ENCODE assay signal across 17 cellular contexts in genomic region chr4:140059159-140059558, GRCh38.
DNase-seq lines count a peak whose midpoint lies in the region; ATAC-seq and TF ChIP-seq lines count a peak whose summit lies in the region.
"Had no signal": no experiment of that assay in that cellular context is flagged by ENCODE, and none has a peak within 500 bp of the region (broad histone marks: within the 10 kb centered on the region; RNA-seq: fewer than 3 reads in every experiment).

No MANE protein-coding gene starts in this region.

- intact Hi-C loops in Panc1 (cut with micrococcal nuclease; ENCODE audit: unreplicated experiment): no loop called here

- H3K4me3 Mint-ChIP-seq in nephron progenitor cell: no peak overlapping the region
- H3K4me3 Mint-ChIP-seq: activated CD4-positive, alpha-beta T cell treated with anti-CD3 and anti-CD28 coated beads, Interleukin-2, amount 10 ng/mL, durations not matched to agents 7 days and 5 days; activated naive CD8-positive, alpha-beta T cell treated with anti-CD3 and anti-CD28 coated beads, Interleukin-2, amount 50 U/mL, for 24 hours; activated T-cell treated with anti-CD3 and anti-CD28 coated beads, Interleukin-2, amount 50 U/mL, for 4 hours had no signal

- H3K9me3 Mint-ChIP-seq in nephron progenitor cell: no peaks in the 10 kb centered on the region
- H3K9me3 Mint-ChIP-seq: activated CD4-positive, alpha-beta T cell treated with anti-CD3 and anti-CD28 coated beads, Interleukin-2, amount 10 ng/mL, durations not matched to agents 7 days and 5 days; activated naive CD8-positive, alpha-beta T cell treated with anti-CD3 and anti-CD28 coated beads, Interleukin-2, amount 50 U/mL, for 24 hours; activated T-cell treated with anti-CD3 and anti-CD28 coated beads, Interleukin-2, amount 50 U/mL, for 4 hours had no signal

- H3K27me3 ChIP-seq in Panc1 (ENCODE audit: control insufficient read depth, insufficient read depth, low read length): no peaks in the 10 kb centered on the region
- H3K27me3 ChIP-seq: transverse colon had no signal

- H3K36me3 ChIP-seq in Panc1 (ENCODE audit: control insufficient read depth, insufficient read depth, low read length): no peaks in the 10 kb centered on the region
- H3K36me3 ChIP-seq: transverse colon had no signal

- ATAC-seq in Panc1: peak; percentile 82
- no peak for ATAC-seq in GM18907 (IDR thresholded peaks at IDR 0.05; ENCODE audit: unreplicated experiment)
- no peak for ATAC-seq in HG03432 (IDR thresholded peaks at IDR 0.05; ENCODE audit: unreplicated experiment)
- ATAC-seq: activated naive CD8-positive, alpha-beta T cell treated with anti-CD3 and anti-CD28 coated beads, Interleukin-2, amount 50 U/mL, for 24 hours; activated T-cell treated with anti-CD3 and anti-CD28 coated beads, Interleukin-2, amount 50 U/mL, for 4 hours; left lobe of liver; Right ventricle myocardium inferior had no signal

- peak overlapping the region; percentile 3 to 11; a peak in 2 of 4 replicates for H3K4me3 ChIP-seq in Panc1 (ENCODE audit: low read depth in 2 of 2, low read length in 2 of 2)
- H3K4me3 ChIP-seq: coronary artery, transverse colon had no signal

- CTCF ChIA-PET in Panc1 (lab: Charles Lee): no interaction called here

- BruUV-seq in Panc1 (replicated peaks; lab: Mats Ljungman, UMichigan): no TSS peak

- H3K27ac Mint-ChIP-seq in nephron progenitor cell: peak overlapping the region; percentile 85
- H3K27ac Mint-ChIP-seq: activated CD4-positive, alpha-beta T cell treated with anti-CD3 and anti-CD28 coated beads, Interleukin-2, amount 10 ng/mL, durations not matched to agents 7 days and 5 days; activated naive CD8-positive, alpha-beta T cell treated with anti-CD3 and anti-CD28 coated beads, Interleukin-2, amount 50 U/mL, for 24 hours had no signal

- peaks cover 10% of the 10 kb centered on the region for H3K36me3 Mint-ChIP-seq in nephron progenitor cell (ENCODE audit: low read depth)

- POLR2A ChIA-PET in Panc1 (lab: Charles Lee): interaction anchor here (0.6 kb wide), 1 partner anchor 32 kb away, joined by 3 read pairs; no protein-coding TSS in a partner anchor

- TF ChIP-seq CTCF in Panc1 (IDR thresholded peaks at IDR 0.05): no peak
- TF ChIP-seq CTCF in nephron progenitor cell (IDR thresholded peaks at IDR 0.05): no peak

- peak; percentile 20 for DNase-seq in EL
- DNase-seq in Panc1 (ENCODE audit: low read depth, low spot score): no peak
- DNase-seq in epithelial cell of prostate (ENCODE audit: low read depth, low spot score): no peak
- no peak for DNase-seq in nephron progenitor cell
- DNase-seq in cerebellar nuclear complex (lab: John Stamatoyannopoulos, UW): no peak
- DNase-seq in D341Med (ENCODE audit: low spot score): no peak
- DNase-seq: activated CD4-positive, alpha-beta T cell treated with anti-CD3 and anti-CD28 coated beads, Interleukin-2, amount 10 ng/mL, durations not matched to agents 7 days and 5 days; activated naive CD8-positive, alpha-beta T cell treated with anti-CD3 and anti-CD28 coated beads, Interleukin-2, amount 50 U/mL, for 24 hours; activated T-cell treated with anti-CD3 and anti-CD28 coated beads, Interleukin-2, amount 50 U/mL, for 4 hours; COR-L47; hippocampal formation; transverse colon had no signal

- peaks cover 45% of the 10 kb centered on the region for H3K4me1 ChIP-seq in Panc1 (ENCODE audit: control insufficient read depth, insufficient read depth, low read length)

- H3K27me3 Mint-ChIP-seq in nephron progenitor cell (ENCODE audit: low read depth, poor library complexity): no peaks in the 10 kb centered on the region

- H3K9me3 ChIP-seq in Panc1 (ENCODE audit: control insufficient read depth, insufficient read depth, low read depth, low read length): no peaks in the 10 kb centered on the region
- H3K9me3 ChIP-seq: transverse colon had no signal

- in situ Hi-C loops in Panc1 (cut with HindIII; ENCODE audit: low pct_unique_long_range_greater_than_20kb, low sequenced_read_pairs): no loop called here

- peak overlapping the region; percentile 86 for H3K27ac ChIP-seq in Panc1 (ENCODE audit: low read length)
- peak overlapping the region; percentile 2 for H3K27ac ChIP-seq in epithelial cell of prostate
- H3K27ac ChIP-seq: coronary artery, transverse colon had no signal

- H3K4me1 Mint-ChIP-seq in nephron progenitor cell: peaks cover 88% of the 10 kb centered on the region
